ENCODE assay signal across 24 cellular contexts in the genomic region with DNA sequence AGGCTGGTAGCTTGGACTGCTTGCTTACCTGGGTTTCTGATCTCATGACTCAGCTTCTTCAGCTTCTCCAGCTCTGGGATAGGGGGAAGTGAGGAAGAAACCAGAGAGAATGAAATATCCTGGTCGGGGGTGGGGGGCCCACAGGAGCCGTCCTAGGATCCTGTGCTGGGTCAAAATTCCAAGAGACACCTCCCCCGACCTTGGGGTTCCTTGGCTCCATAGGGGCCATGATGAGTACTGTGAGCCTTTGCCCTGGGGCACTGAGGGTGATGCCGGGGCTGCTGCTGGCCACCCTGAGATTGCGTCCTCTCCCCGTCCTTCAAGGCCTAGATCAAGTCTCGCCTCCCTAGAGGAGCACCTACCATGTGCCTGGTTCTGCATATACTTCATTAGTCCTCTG. TPM values are rescaled to one million over a fixed set of nuclear protein-coding genes. Genes with fewer than 3 reads are reported as not detected.
DNase-seq lines count a peak whose midpoint lies in the region; ATAC-seq and TF ChIP-seq lines count a peak whose summit lies in the region.
"Had no signal": no experiment of that assay in that cellular context is flagged by ENCODE, and none has a peak within 500 bp of the region (broad histone marks: within the 10 kb centered on the region; RNA-seq: fewer than 3 reads in every experiment).

No MANE protein-coding gene starts in this region.

- H3K27ac ChIP-seq in skeletal muscle tissue (ENCODE audit: low read depth, low read length) (peak overlapping the region; percentile 34), upper lobe of left lung (no peak overlapping the region)
- H3K27ac ChIP-seq: Peyer's patch, SJSA1 had no signal

- H3K27me3 ChIP-seq in skeletal muscle tissue (ENCODE audit: control insufficient read depth in 3 of 3, insufficient read depth in 3 of 3, low read length in 3 of 3), result no peaks in the 10 kb centered on the region
- no peaks in the 10 kb centered on the region for H3K27me3 ChIP-seq in upper lobe of left lung
- H3K27me3 ChIP-seq: BE2C, MG63, Peyer's patch, SJSA1 had no signal

- intact Hi-C loops in left ventricle myocardium superior (cut with micrococcal nuclease) (no loop called here), Right ventricle myocardium inferior (cut with DNase I) (loop anchor here (1.0 kb wide), 1 partner anchor 40 kb away; the partner anchor contains the start of gene MYOM3)

- H3K4me1 ChIP-seq in skeletal muscle tissue (ENCODE audit: control insufficient read depth in 3 of 3, insufficient read depth in 3 of 3, low read length in 3 of 3), result peaks cover 16 to 35% (median 22%) of the 10 kb centered on the region in 3 donors
- H3K4me1 ChIP-seq in upper lobe of left lung, result peaks cover 0 to 7% (median 2%) of the 10 kb centered on the region in 4 donors
- H3K4me1 ChIP-seq: BE2C had no signal

- peak; percentile 14 for DNase-seq in left ventricle myocardium superior
- DNase-seq in Right ventricle myocardium inferior (ENCODE audit: missing footprints), result no peak
- DNase-seq in chondrocyte (ENCODE audit: low spot score), result peak; percentile 41
- peak; percentile 42 for DNase-seq in kidney tubule cell (ENCODE audit: low spot score)
- DNase-seq in upper lobe of left lung, result no peak
- DNase-seq in NCI-H1694 (lab: John Stamatoyannopoulos, UW), result no peak
- no peak for DNase-seq in glomerular visceral epithelial cell (ENCODE audit: extremely low spot score)
- DNase-seq: BE2C, EL, GF-D8, Kasumi-1, MG63, NCI-H1092, NCI-H146, NCI-H2081, NCI-H2171 treated with DMSO at 0.1 percent for 48 hours, NCI-H446, NCI-H526, Peyer's patch had no signal

- no peak overlapping the region for H3K4me3 Mint-ChIP-seq in chondrocyte (ENCODE audit: unreplicated experiment)

- peaks cover 5% of the 10 kb centered on the region for H3K4me1 Mint-ChIP-seq in chondrocyte (ENCODE audit: low read depth)

- H3K36me3 ChIP-seq in skeletal muscle tissue (ENCODE audit: control insufficient read depth in 3 of 3, insufficient read depth in 3 of 3, low read length in 3 of 3), result peaks cover 10 to 40% (median 26%) of the 10 kb centered on the region in 3 donors
- no peaks in the 10 kb centered on the region for H3K36me3 ChIP-seq in upper lobe of left lung
- H3K36me3 ChIP-seq: BE2C, MG63, Peyer's patch, SJSA1 had no signal

- H3K27ac Mint-ChIP-seq in chondrocyte (ENCODE audit: unreplicated experiment), result no peak overlapping the region

- TF ChIP-seq POLR2A in upper lobe of left lung (IDR thresholded peaks at IDR 0.05), result no peak

- no peaks in the 10 kb centered on the region for H3K36me3 Mint-ChIP-seq in chondrocyte (ENCODE audit: low read depth)

- H3K27me3 Mint-ChIP-seq in chondrocyte (ENCODE audit: low read depth), result peaks cover 2% of the 10 kb centered on the region

- ATAC-seq in left ventricle myocardium superior, result no peak
- ATAC-seq in Right ventricle myocardium inferior, result no peak
- ATAC-seq in upper lobe of left lung (ENCODE audit: low FRiP score in 2 of 2), result no peak

- no peak for TF ChIP-seq EP300 in upper lobe of left lung (IDR thresholded peaks at IDR 0.05)

- 87 to 90% methylated on average over 7 of the region's 7 CpGs for WGBS in upper lobe of left lung, 2 donors

- no peak overlapping the region for H3K4me3 ChIP-seq in skeletal muscle tissue (ENCODE audit: low read length in 3 of 3)
- H3K4me3 ChIP-seq in upper lobe of left lung, result no peak overlapping the region
- H3K4me3 ChIP-seq: MG63, Peyer's patch, SJSA1 had no signal

- TF ChIP-seq CTCF in chondrocyte (IDR thresholded peaks at IDR 0.05) (no peak), upper lobe of left lung (IDR thresholded peaks at IDR 0.05) (no peak)

- no peaks in the 10 kb centered on the region for H3K9me3 ChIP-seq in skeletal muscle tissue (ENCODE audit: control insufficient read depth in 3 of 3, low read length in 3 of 3)
- no peaks in the 10 kb centered on the region for H3K9me3 ChIP-seq in upper lobe of left lung
- H3K9me3 ChIP-seq: BE2C, MG63, Peyer's patch, SJSA1 had no signal

- peak overlapping the region; percentile 29 to 71 (median 51) for H3K9ac ChIP-seq in skeletal muscle tissue (ENCODE audit: low read depth in 1 of 3, low read length in 3 of 3)

- H3K9me3 Mint-ChIP-seq in chondrocyte (ENCODE audit: low read depth), result no peaks in the 10 kb centered on the region

RNA-seq across cellular contexts. Expression of gene MYOM3, which starts 40.0 kb away (rescaled TPM):
- total RNA-seq in left ventricle myocardium superior (409 TPM), Right ventricle myocardium inferior (403 TPM), chondrocyte (0.70 to 2.9 TPM (median 0.72 TPM) in 3 replicates), skeletal muscle tissue (340 TPM), upper lobe of left lung (under 1 TPM in 3 of 6 donors, not detected in 3; 0.11 to 0.20 (median 0.15) TPM)
- total RNA-seq: A673, H4, OCI-LY7 had no signal

Comparison
In these comparisons a context has a peak if more than half of its experiments do, and no peak if none do; other contexts are left out.
1. DNase-seq: peak in left ventricle myocardium superior (single experiment), chondrocyte (single experiment) and kidney tubule cell (single experiment); none in Right ventricle myocardium inferior (single experiment), upper lobe of left lung (0 of 2), NCI-H1694 (single experiment) and glomerular visceral epithelial cell (single experiment).
2. RNA of gene MYOM3, which starts 40.0 kb away (total RNA-seq): 409 TPM in left ventricle myocardium superior (single experiment), 403 TPM in Right ventricle myocardium inferior (single experiment) and 340 TPM in skeletal muscle tissue (single experiment); 0.70 to 2.9 TPM in chondrocyte and 0.11 to 0.20 TPM in upper lobe of left lung; every median in the first group is over 10 times any median in the second.